21 cellular contexts compared by ENCODE assay signal in genomic region chr20:61736001-61736635, GRCh38.
"Had no signal": no experiment of that assay in that cellular context is flagged by ENCODE, and none has a peak within 500 bp of the region (broad histone marks: within the 10 kb centered on the region; RNA-seq: fewer than 3 reads in every experiment).

No MANE protein-coding gene starts in this region.

- H3K9ac ChIP-seq: parathyroid adenoma had no signal

- H3K9me3 Mint-ChIP-seq: dendritic cell treated with granulocyte-macrophage colony-stimulating factor and Interleukin-4, amounts not matched to agents 40 ng/mL and 50 ng/mL, for 4 days; effector memory CD8-positive, alpha-beta T cell; neural crest cell; stimulated activated effector memory CD8-positive, alpha-beta T cell treated with anti-CD3 and anti-CD28 coated beads, Interleukin-12 subunit alpha, Interleukin-12 subunit beta, amount 100 ng/mL, for 72 hours; type B pancreatic cell had no signal

- H2AFZ ChIP-seq: parathyroid adenoma had no signal

- H3K9me3 ChIP-seq: esophagus muscularis mucosa, gastrocnemius medialis, heart right ventricle, mucosa of descending colon, suprapubic skin, thyroid gland had no signal

- H3K79me2 ChIP-seq: parathyroid adenoma had no signal

- H3K36me3 Mint-ChIP-seq: naive thymus-derived CD8-positive, alpha-beta T cell; stimulated activated effector memory CD8-positive, alpha-beta T cell treated with anti-CD3 and anti-CD28 coated beads, Interleukin-12 subunit alpha, Interleukin-12 subunit beta, amount 100 ng/mL, for 72 hours; type B pancreatic cell had no signal

- DNase-seq: effector memory CD8-positive, alpha-beta T cell; gastrocnemius medialis; heart right ventricle; hypothalamus; mucosa of descending colon; occipital lobe; small intestine; stimulated activated CD4-positive, alpha-beta T cell treated with anti-CD3 and anti-CD28 coated beads, Interleukin-4, amount 100 ng/mL, for 1 hour; stimulated activated CD8-positive, alpha-beta memory T cell treated with anti-CD3 and anti-CD28 coated beads, Interleukin-4, amount 100 ng/mL, for 48 hours; stimulated activated naive CD8-positive, alpha-beta T cell treated with anti-CD3 and anti-CD28 coated beads, Interleukin-15, Interleukin-2, amounts not matched to agents 100 U/mL and 50 U/mL, for 24 hours; thyroid gland had no signal

- H3K4me1 ChIP-seq: esophagus muscularis mucosa, gastrocnemius medialis, heart right ventricle, parathyroid adenoma, suprapubic skin, thyroid gland had no signal

- ATAC-seq: effector memory CD8-positive, alpha-beta T cell; gastrocnemius medialis; heart right ventricle; left lobe of liver; mucosa of descending colon; naive thymus-derived CD8-positive, alpha-beta T cell; stimulated activated effector memory CD8-positive, alpha-beta T cell treated with anti-CD3 and anti-CD28 coated beads, Interleukin-12 subunit alpha, Interleukin-12 subunit beta, amount 100 ng/mL, for 72 hours; stimulated activated naive CD8-positive, alpha-beta T cell treated with anti-CD3 and anti-CD28 coated beads, Interleukin-15, Interleukin-2, amounts not matched to agents 100 U/mL and 50 U/mL, for 24 hours had no signal

- H3K4me3 ChIP-seq: esophagus muscularis mucosa, gastrocnemius medialis, heart right ventricle, mucosa of descending colon, suprapubic skin, thyroid gland had no signal

- H3K4me3 Mint-ChIP-seq: dendritic cell treated with granulocyte-macrophage colony-stimulating factor and Interleukin-4, amounts not matched to agents 40 ng/mL and 50 ng/mL, for 4 days; effector memory CD8-positive, alpha-beta T cell; naive thymus-derived CD8-positive, alpha-beta T cell; neural crest cell; stimulated activated effector memory CD8-positive, alpha-beta T cell treated with anti-CD3 and anti-CD28 coated beads, Interleukin-12 subunit alpha, Interleukin-12 subunit beta, amount 100 ng/mL, for 72 hours; type B pancreatic cell had no signal

- H3K27ac ChIP-seq: epithelial cell of prostate, esophagus muscularis mucosa, gastrocnemius medialis, heart right ventricle, parathyroid adenoma, suprapubic skin, thyroid gland had no signal

- H3K27ac Mint-ChIP-seq: dendritic cell treated with granulocyte-macrophage colony-stimulating factor and Interleukin-4, amounts not matched to agents 40 ng/mL and 50 ng/mL, for 4 days; effector memory CD8-positive, alpha-beta T cell; stimulated activated effector memory CD8-positive, alpha-beta T cell treated with anti-CD3 and anti-CD28 coated beads, Interleukin-12 subunit alpha, Interleukin-12 subunit beta, amount 100 ng/mL, for 72 hours; type B pancreatic cell had no signal

- H3K36me3 ChIP-seq: esophagus muscularis mucosa, gastrocnemius medialis, heart right ventricle, suprapubic skin, thyroid gland had no signal

- H3K27me3 ChIP-seq: thyroid gland had no signal

- H3K4me1 Mint-ChIP-seq: stimulated activated effector memory CD8-positive, alpha-beta T cell treated with anti-CD3 and anti-CD28 coated beads, Interleukin-12 subunit alpha, Interleukin-12 subunit beta, amount 100 ng/mL, for 72 hours had no signal
